ENCODE assay signal across 8 cellular contexts in the genomic region with DNA sequence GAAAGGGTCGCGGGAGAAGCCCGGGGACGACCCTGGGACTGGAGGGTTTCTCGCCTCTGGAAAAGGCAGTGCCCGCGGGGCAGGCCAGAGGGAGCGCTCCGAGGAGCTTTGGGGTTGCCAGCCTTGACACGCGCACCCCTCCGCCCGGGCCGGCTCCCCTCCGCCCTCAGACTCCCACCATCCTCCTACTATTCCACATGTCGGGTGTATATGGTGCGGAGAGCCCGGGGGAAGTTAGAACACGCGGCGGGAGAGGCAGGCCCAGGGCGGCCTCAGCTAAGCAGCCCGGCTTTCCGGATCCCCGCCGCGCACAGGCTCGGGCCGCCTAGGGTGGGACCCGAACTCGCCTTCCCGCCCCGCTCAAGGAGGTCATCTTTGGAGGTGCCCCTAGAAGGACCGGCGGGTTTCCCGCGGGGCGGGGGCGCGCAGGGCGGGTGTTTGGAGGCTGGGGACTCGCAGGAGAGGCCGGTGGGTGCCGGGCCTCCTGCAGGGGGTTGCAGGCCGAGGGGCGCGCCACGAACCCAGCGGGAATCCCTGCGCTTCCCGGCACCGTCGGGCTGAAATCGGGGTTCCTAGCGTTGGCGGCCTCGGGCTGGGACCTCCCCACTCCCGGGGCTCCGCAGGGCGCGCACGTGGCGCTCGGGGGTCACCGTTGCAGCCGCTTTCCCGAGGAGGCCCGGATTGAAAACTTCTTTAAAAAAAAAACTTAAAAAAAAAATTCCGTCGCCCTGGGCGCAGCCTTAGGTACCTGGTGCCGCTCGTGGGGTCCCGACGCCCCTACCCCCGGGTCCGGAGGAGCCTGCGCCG. TPM values are rescaled to one million over a fixed set of nuclear protein-coding genes. Genes with fewer than 3 reads are reported as not detected.
DNase-seq lines count a peak whose midpoint lies in the region; ATAC-seq and TF ChIP-seq lines count a peak whose summit lies in the region.

No MANE protein-coding gene starts in this region.

- H3K36me3 ChIP-seq in SK-N-MC (ENCODE audit: insufficient read depth, low read length) (no peaks in the 10 kb centered on the region), esophagus (ENCODE audit: control insufficient read depth in 2 of 2, insufficient read depth in 2 of 2, low read length in 1 of 2) (no peaks in the 10 kb centered on the region), ovary (no peaks in the 10 kb centered on the region)

- ATAC-seq in GM19035 (IDR thresholded peaks at IDR 0.05; ENCODE audit: unreplicated experiment) (peak; percentile 14), HG03520 (IDR thresholded peaks at IDR 0.05; ENCODE audit: unreplicated experiment) (no peak)

- H3K4me3 ChIP-seq in SK-N-MC (peak overlapping the region; percentile 75), esophagus (ENCODE audit: low read depth in 1 of 2, low read length in 2 of 2) (peak overlapping the region; percentile 38 to 63), ovary (peak overlapping the region; percentile 84)

- intact Hi-C loops in ovary (cut with DNase I): loop anchor here in 1 of 4 donors (5.0 kb wide), 1 partner anchor 128 kb away; no protein-coding TSS in a partner anchor

- no peak overlapping the region for H3K9ac ChIP-seq in SK-N-MC (ENCODE audit: insufficient read length)

- no peak overlapping the region for H3K27ac ChIP-seq in SK-N-MC
- H3K27ac ChIP-seq in esophagus (ENCODE audit: low read depth in 2 of 2, low read length in 1 of 2): peak overlapping the region in 1 of 2 donors; percentile 73
- H3K27ac ChIP-seq in ovary: peak overlapping the region in 1 of 2 donors; percentile 92

- DNase-seq in SK-N-MC (ENCODE audit: low read depth, low spot score) (no peak), ovary (peak in 3 of 5 donors; percentile 47 to 62 (median 58)), activated gamma-delta T cell (lab: John Stamatoyannopoulos, UW) (no peak), occipital lobe (lab: John Stamatoyannopoulos, UW) (no peak)
- no peak for DNase-seq in effector CD4-positive, alpha-beta T cell

- H3K27me3 ChIP-seq in esophagus (ENCODE audit: control insufficient read depth in 1 of 2, insufficient read depth in 2 of 2, low read length in 2 of 2): no peaks in the 10 kb centered on the region
- no peaks in the 10 kb centered on the region for H3K27me3 ChIP-seq in ovary

- peaks cover 3 to 8% of the 10 kb centered on the region in 2 donors for H3K4me1 ChIP-seq in esophagus (ENCODE audit: control insufficient read depth in 2 of 2, insufficient read depth in 2 of 2, low read length in 1 of 2)
- H3K4me1 ChIP-seq in ovary (ENCODE audit: insufficient read depth): peaks cover 7% of the 10 kb centered on the region

- no peak for TF ChIP-seq CTCF in ovary (IDR thresholded peaks at IDR 0.05)

- no peak for TF ChIP-seq POLR2A in ovary (IDR thresholded peaks at IDR 0.05)

- no peaks in the 10 kb centered on the region for H3K9me3 ChIP-seq in SK-N-MC (ENCODE audit: low read depth, low read length)
- no peaks in the 10 kb centered on the region for H3K9me3 ChIP-seq in esophagus (ENCODE audit: control insufficient read depth in 2 of 2, insufficient read depth in 1 of 2, low read depth in 1 of 2, low read length in 1 of 2)
- H3K9me3 ChIP-seq in ovary: no peaks in the 10 kb centered on the region

- 25 to 40% methylated on average over 65 to 79 of the region's 79 CpGs for WGBS in esophagus, 2 donors
- 15 to 28% (median 22%) methylated on average over 63 to 79 of the region's 79 CpGs for WGBS in ovary, 3 donors

- no peak for TF ChIP-seq EP300 in ovary (IDR thresholded peaks at IDR 0.05)

RNA-seq across cellular contexts. Expression of gene NFATC1, which starts 3.7 kb away (rescaled TPM):
- 1 to 10 TPM; 1.3 to 1.9 TPM for polyA plus RNA-seq in esophagus
- 10 to 100 TPM; 10.2 to 28.3 (median 12.3) TPM for total RNA-seq in ovary
- polyA plus RNA-seq in ovary: 10 to 100 TPM in 1 of 2 donors, 1 to 10 TPM in 1; 8.4 to 12.2 TPM
- 0.16 TPM for total RNA-seq in occipital lobe

Comparison
In these comparisons a context has a peak if more than half of its experiments do, and no peak if none do; other contexts are left out.
1. DNase-seq: peak in ovary (3 of 5); none in SK-N-MC (single experiment), activated gamma-delta T cell (single experiment), effector CD4-positive, alpha-beta T cell (single experiment) and occipital lobe (single experiment).
2. Peak in every context shown above with its lines, with median percentiles within 50 percentile points of each other: H3K4me3 ChIP-seq.